In genomic region chr21:32978346-32979270, GRCh38 we compare ENCODE assay signal across 26 cellular contexts. TPM values are rescaled to one million over a fixed set of nuclear protein-coding genes. Genes with fewer than 3 reads are reported as not detected.
DNase-seq lines count a peak whose midpoint lies in the region; ATAC-seq lines count a peak whose summit lies in the region.
"Had no signal": no experiment of that assay in that cellular context is flagged by ENCODE, and none has a peak within 500 bp of the region (broad histone marks: within the 10 kb centered on the region; RNA-seq: fewer than 3 reads in every experiment).

No MANE protein-coding gene starts in this region.

- H3K27ac ChIP-seq in angular gyrus (ENCODE audit: low read depth, low read length) = peak overlapping the region; percentile 99
- H3K27ac ChIP-seq: ascending aorta, left ventricle myocardium inferior, psoas muscle, stomach, VCaP had no signal

- ATAC-seq in GM21447 (IDR thresholded peaks at IDR 0.05; ENCODE audit: unreplicated experiment) = no peak
- no peak for ATAC-seq in HG02571 (IDR thresholded peaks at IDR 0.05; ENCODE audit: unreplicated experiment)
- ATAC-seq: HCT116; naive thymus-derived CD8-positive, alpha-beta T cell; psoas muscle had no signal

- DNase-seq in Ammon's horn (ENCODE audit: low spot score) (peak; percentile 88), head of caudate nucleus (peak; percentile 71 to 94 (median 86)), occipital lobe (lab: John Stamatoyannopoulos, UW) (peak; percentile 31), KG1 (lab: John Stamatoyannopoulos, UW) (no peak), NOMO-1 treated with DMSO at 0.1 percent for 48 hours (lab: John Stamatoyannopoulos, UW; ENCODE audit: unreplicated experiment) (no peak)
- DNase-seq: activated CD4-positive, alpha-beta T cell treated with anti-CD3 and anti-CD28 coated beads, Interleukin-2, amount 50 U/mL, for 1 hour; AML-193; central memory CD4-positive, alpha-beta T cell; DND-41; IMR-90; left ventricle myocardium inferior; naive thymus-derived CD8-positive, alpha-beta T cell; NCI-H1092 treated with DMSO at 0.1 percent for 48 hours; NCI-H2029; psoas muscle; stimulated activated CD8-positive, alpha-beta memory T cell treated with anti-CD3 and anti-CD28 coated beads, Interleukin-4, amount 100 ng/mL, for 48 hours; stomach; trophoblast cell had no signal

- intact Hi-C loops in head of caudate nucleus (cut with DNase I) = loop anchor here (5.0 kb wide), 1 partner anchor 44 kb away; no protein-coding TSS in a partner anchor

RNA-seq across cellular contexts. Expression of gene OLIG2, which starts 47.1 kb away (rescaled TPM):
- 23.9 TPM for total RNA-seq in occipital lobe
- total RNA-seq: ascending aorta; dermis microvascular lymphatic vessel endothelial cell; IMR-90; left ventricle myocardium inferior; naive thymus-derived CD8-positive, alpha-beta T cell; OCI-LY7; stomach had no signal

Comparison
In these comparisons a context has a peak if more than half of its experiments do, and no peak if none do; other contexts are left out.
1. DNase-seq: peak in Ammon's horn (single experiment), head of caudate nucleus (42 of 42) and occipital lobe (single experiment); none in KG1 (single experiment) and NOMO-1 treated with DMSO at 0.1 percent for 48 hours (single experiment).